ENCODE assay signal across 13 cellular contexts in the genomic region with DNA sequence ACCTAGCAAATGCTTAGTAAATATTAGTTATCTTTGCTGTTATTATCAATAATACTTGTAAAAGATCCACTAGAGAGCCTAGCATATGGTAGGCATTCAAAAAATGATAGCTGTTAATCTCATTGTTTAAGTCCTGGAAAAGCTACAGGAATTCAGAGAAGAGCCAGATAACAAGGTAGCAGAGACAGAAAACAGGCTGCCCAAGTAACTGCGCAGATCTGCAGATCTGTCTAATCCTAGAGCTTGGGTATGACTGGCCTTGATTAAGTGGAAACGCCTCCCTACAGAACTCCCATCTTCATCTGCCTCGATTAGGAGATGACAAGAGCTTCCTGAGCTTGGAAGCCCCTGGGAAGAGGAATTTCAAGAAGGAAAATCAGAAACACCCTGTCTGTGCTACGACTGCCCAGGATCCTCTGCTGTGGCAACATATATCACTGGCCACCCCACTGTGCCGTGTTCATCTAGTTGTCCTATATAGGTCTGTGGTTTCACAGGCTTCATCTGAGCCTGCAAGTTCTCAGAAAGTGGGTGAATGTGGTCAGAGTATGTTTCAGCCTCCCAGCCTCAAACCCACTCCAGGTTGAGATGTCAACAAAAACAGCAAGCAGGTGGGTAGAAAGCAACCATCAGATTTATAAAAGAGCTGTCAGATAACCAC.
DNase-seq lines count a peak whose midpoint lies in the region; ATAC-seq, FAIRE-seq and TF ChIP-seq lines count a peak whose summit lies in the region.
"Had no signal": no experiment of that assay in that cellular context is flagged by ENCODE, and none has a peak within 500 bp of the region (broad histone marks: within the 10 kb centered on the region; RNA-seq: fewer than 3 reads in every experiment).

No MANE protein-coding gene starts in this region.

- TF ChIP-seq POLR2A in H54 (IDR thresholded peaks at IDR 0.05; ENCODE audit: low read depth, low read length), result no peak

- ATAC-seq in GM21515 (IDR thresholded peaks at IDR 0.05; ENCODE audit: unreplicated experiment), result peak; percentile 99
- ATAC-seq in HG03469 (IDR thresholded peaks at IDR 0.05; ENCODE audit: unreplicated experiment), result peak; percentile 96
- ATAC-seq in natural killer cell treated with Interleukin-12 subunit alpha and Interleukin-12 subunit beta and Interleukin-15 and Interleukin-18, amount 100 ng/mL, for 72 hours, result peak; percentile 96 to 97
- ATAC-seq: body of pancreas had no signal

- peak overlapping the region in 1 of 2 donors; percentile 11 for H3K27ac Mint-ChIP-seq in natural killer cell treated with Interleukin-12 subunit alpha and Interleukin-12 subunit beta and Interleukin-15 and Interleukin-18, amount 100 ng/mL, for 72 hours

- peaks cover 32 to 37% of the 10 kb centered on the region in 2 donors for H3K4me1 Mint-ChIP-seq in natural killer cell treated with Interleukin-12 subunit alpha and Interleukin-12 subunit beta and Interleukin-15 and Interleukin-18, amount 100 ng/mL, for 72 hours (ENCODE audit: low read depth in 2 of 2)
- H3K4me1 Mint-ChIP-seq: neural crest cell had no signal

- H3K27me3 Mint-ChIP-seq in natural killer cell treated with Interleukin-12 subunit alpha and Interleukin-12 subunit beta and Interleukin-15 and Interleukin-18, amount 100 ng/mL, for 72 hours, result peaks cover 33 to 41% of the 10 kb centered on the region in 2 donors

- FAIRE-seq in H54 (lab: Jason Lieb, UNC), result no peak

- DNase-seq in activated CD8-positive, alpha-beta memory T cell treated with anti-CD3 and anti-CD28 coated beads for 4 hours (ENCODE audit: low read depth in 2 of 2), result peak; percentile 2
- no peak for DNase-seq in activated CD8-positive, alpha-beta memory T cell treated with anti-CD3 and anti-CD28 coated beads, Interleukin-2, amount 50 U/mL, for 4 hours
- peak; percentile 68 for DNase-seq in natural killer cell treated with Interleukin-12 subunit alpha and Interleukin-12 subunit beta and Interleukin-15 and Interleukin-18, amount 100 ng/mL, for 72 hours (ENCODE audit: low spot score)
- no peak for DNase-seq in H54 (ENCODE audit: insufficient read length, low spot score)
- no peak for DNase-seq in hypothalamus (lab: John Stamatoyannopoulos, UW)
- DNase-seq in stimulated activated naive CD4-positive, alpha-beta T cell treated with Interleukin-2 at 50 U/mL for 16 hours (lab: John Stamatoyannopoulos, UW), result no peak
- DNase-seq: body of pancreas, heart right ventricle, MG63, SHP77 had no signal

- no peaks in the 10 kb centered on the region for H3K9me3 Mint-ChIP-seq in natural killer cell treated with Interleukin-12 subunit alpha and Interleukin-12 subunit beta and Interleukin-15 and Interleukin-18, amount 100 ng/mL, for 72 hours
- H3K9me3 Mint-ChIP-seq: neural crest cell had no signal

- H3K36me3 Mint-ChIP-seq in natural killer cell treated with Interleukin-12 subunit alpha and Interleukin-12 subunit beta and Interleukin-15 and Interleukin-18, amount 100 ng/mL, for 72 hours, result no peaks in the 10 kb centered on the region

- peak overlapping the region; percentile 73 for H3K4me3 Mint-ChIP-seq in natural killer cell treated with Interleukin-12 subunit alpha and Interleukin-12 subunit beta and Interleukin-15 and Interleukin-18, amount 100 ng/mL, for 72 hours
- H3K4me3 Mint-ChIP-seq: neural crest cell had no signal

Comparison
In these comparisons a context has a peak if more than half of its experiments do, and no peak if none do; other contexts are left out.
1. DNase-seq: peak in activated CD8-positive, alpha-beta memory T cell treated with anti-CD3 and anti-CD28 coated beads for 4 hours (2 of 2) and natural killer cell treated with Interleukin-12 subunit alpha and Interleukin-12 subunit beta and Interleukin-15 and Interleukin-18, amount 100 ng/mL, for 72 hours (single experiment); none in activated CD8-positive, alpha-beta memory T cell treated with anti-CD3 and anti-CD28 coated beads, Interleukin-2, amount 50 U/mL, for 4 hours (single experiment), H54 (single experiment), hypothalamus (0 of 51) and stimulated activated naive CD4-positive, alpha-beta T cell treated with Interleukin-2 at 50 U/mL for 16 hours (single experiment).
2. Peak in every context shown above with its lines, with median percentiles within 50 percentile points of each other: ATAC-seq.